9 cellular contexts compared by ENCODE assay signal in genomic region chr14:103091883-103092222, GRCh38. TPM values are rescaled to one million over a fixed set of nuclear protein-coding genes. Genes with fewer than 3 reads are reported as not detected.
DNase-seq lines count a peak whose midpoint lies in the region; ATAC-seq and TF ChIP-seq lines count a peak whose summit lies in the region.
"Had no signal": no experiment of that assay in that cellular context is flagged by ENCODE, and none has a peak within 500 bp of the region (broad histone marks: within the 10 kb centered on the region; RNA-seq: fewer than 3 reads in every experiment).

No MANE protein-coding gene starts in this region.

- peak overlapping the region; percentile 15 for H3K4me3 Mint-ChIP-seq in activated naive CD4-positive, alpha-beta T cell treated with anti-CD3 and anti-CD28 coated beads, Interleukin-2, amount 10 ng/mL, durations not matched to agents 7 days and 5 days
- peak overlapping the region; percentile 48 for H3K4me3 Mint-ChIP-seq in activated B cell treated with CpG ODN at 0.5 μM for 24 hours

- CTCF ChIA-PET in activated naive CD4-positive, alpha-beta T cell treated with anti-CD3 and anti-CD28 coated beads, Interleukin-2, amount 10 ng/mL, durations not matched to agents 7 days and 5 days (lab: Charles Lee): interaction anchor here (1.0 kb wide), 1 partner anchor 397 kb away, joined by 3 read pairs; no protein-coding TSS in a partner anchor
- CTCF ChIA-PET in activated B cell treated with CpG ODN at 0.5 μM for 24 hours (lab: Charles Lee): interaction anchor here (1.0 to 1.2 kb wide), 4 partner anchors 9 to 398 kb away, joined by 3 to 4 read pairs (median 3); no protein-coding TSS in a partner anchor

- H3K27me3 ChIP-seq in left lung (peaks cover 0 to 26% of the 10 kb centered on the region in 2 donors), thoracic aorta (replicated peaks; ENCODE audit: insufficient read depth) (no peaks in the 10 kb centered on the region)

- H3K36me3 Mint-ChIP-seq in activated naive CD4-positive, alpha-beta T cell treated with anti-CD3 and anti-CD28 coated beads, Interleukin-2, amount 10 ng/mL, durations not matched to agents 7 days and 5 days: no peaks in the 10 kb centered on the region
- H3K36me3 Mint-ChIP-seq in activated B cell treated with CpG ODN at 0.5 μM for 24 hours (ENCODE audit: low read depth): no peaks in the 10 kb centered on the region

- no peak for TF ChIP-seq CTCF in activated B cell treated with CpG ODN at 0.5 μM for 24 hours (IDR thresholded peaks at IDR 0.05)
- TF ChIP-seq CTCF in left lung (IDR thresholded peaks at IDR 0.05): no peak
- TF ChIP-seq CTCF in thoracic aorta (IDR thresholded peaks at IDR 0.05): no peak

- no peak for ATAC-seq in activated B cell treated with CpG ODN at 0.5 μM for 24 hours (ENCODE audit: low read depth)
- no peak for ATAC-seq in left lung
- ATAC-seq in thoracic aorta (ENCODE audit: insufficient number of reproducible peaks, low FRiP score, low read depth): no peak
- ATAC-seq in HG02798 (IDR thresholded peaks at IDR 0.05; ENCODE audit: poor library complexity, unreplicated experiment): no peak

- POLR2A ChIA-PET in activated B cell treated with CpG ODN at 0.5 μM for 24 hours (lab: Charles Lee): no interaction called here

- intact Hi-C loops in activated B cell treated with CpG ODN at 0.5 μM for 24 hours (cut with micrococcal nuclease): loop anchor here (1.0 to 2.0 kb wide), 3 partner anchors 14 to 398 kb away; no protein-coding TSS in a partner anchor
- intact Hi-C loops in left lung (cut with DNase I): no loop called here

- H3K4me3 ChIP-seq in left lung (peak overlapping the region; percentile 34 to 51), thoracic aorta (peak overlapping the region; percentile 77)

- no peaks in the 10 kb centered on the region for H3K9me3 Mint-ChIP-seq in activated naive CD4-positive, alpha-beta T cell treated with anti-CD3 and anti-CD28 coated beads, Interleukin-2, amount 10 ng/mL, durations not matched to agents 7 days and 5 days
- no peaks in the 10 kb centered on the region for H3K9me3 Mint-ChIP-seq in activated B cell treated with CpG ODN at 0.5 μM for 24 hours

- peaks cover 56% of the 10 kb centered on the region for H3K27me3 Mint-ChIP-seq in activated naive CD4-positive, alpha-beta T cell treated with anti-CD3 and anti-CD28 coated beads, Interleukin-2, amount 10 ng/mL, durations not matched to agents 7 days and 5 days
- H3K27me3 Mint-ChIP-seq in activated B cell treated with CpG ODN at 0.5 μM for 24 hours: peaks cover 2% of the 10 kb centered on the region

- H3K4me1 ChIP-seq in left lung (peaks cover 3 to 18% of the 10 kb centered on the region in 2 donors), thoracic aorta (ENCODE audit: control insufficient read depth in 1 of 2, low read depth in 2 of 2) (peaks cover 5 to 6% of the 10 kb centered on the region in 2 donors)

- no peaks in the 10 kb centered on the region for H3K9me3 ChIP-seq in left lung
- H3K9me3 ChIP-seq in thoracic aorta: no peaks in the 10 kb centered on the region

- H3K27ac ChIP-seq in left lung (no peak overlapping the region), thoracic aorta (no peak overlapping the region)

- peaks cover 3% of the 10 kb centered on the region for H3K4me1 Mint-ChIP-seq in activated naive CD4-positive, alpha-beta T cell treated with anti-CD3 and anti-CD28 coated beads, Interleukin-2, amount 10 ng/mL, durations not matched to agents 7 days and 5 days
- H3K4me1 Mint-ChIP-seq in activated B cell treated with CpG ODN at 0.5 μM for 24 hours: peaks cover 8% of the 10 kb centered on the region

- H3K36me3 ChIP-seq in left lung (no peaks in the 10 kb centered on the region), thoracic aorta (no peaks in the 10 kb centered on the region)

- DNase-seq in activated naive CD4-positive, alpha-beta T cell treated with anti-CD3 and anti-CD28 coated beads, Interleukin-2, amount 10 ng/mL, durations not matched to agents 7 days and 5 days: no peak
- DNase-seq in activated naive CD4-positive, alpha-beta T cell (lab: John Stamatoyannopoulos, UW): no peak
- DNase-seq in activated B cell treated with CpG ODN at 0.5 μM for 24 hours (no peak), left lung (no peak), thoracic aorta (ENCODE audit: low spot score) (no peak), NCI-H2196 treated with DMSO at 0.1 percent for 48 hours (lab: John Stamatoyannopoulos, UW; ENCODE audit: unreplicated experiment) (no peak), germinal center (ENCODE audit: low spot score) (no peak)

- no peak overlapping the region for H3K27ac Mint-ChIP-seq in activated naive CD4-positive, alpha-beta T cell treated with anti-CD3 and anti-CD28 coated beads, Interleukin-2, amount 10 ng/mL, durations not matched to agents 7 days and 5 days
- H3K27ac Mint-ChIP-seq in activated B cell treated with CpG ODN at 0.5 μM for 24 hours: no peak overlapping the region

RNA-seq across cellular contexts. Expression of gene EXOC3L4, which starts 2.7 kb away (rescaled TPM):
- total RNA-seq in activated B cell treated with CpG ODN at 0.5 μM for 24 hours (not detected in 2 replicates), left lung (1 to 10 TPM; 3.0 to 4.0 TPM), thoracic aorta (not detected)
- total RNA-seq: SK-MEL-5 had no signal

RNA-seq across cellular contexts. Expression of gene LBHD2, which starts 7.8 kb away (rescaled TPM):
- total RNA-seq in activated B cell treated with CpG ODN at 0.5 μM for 24 hours (not detected in 2 replicates), left lung (not detected), thoracic aorta (not detected)
- total RNA-seq: SK-MEL-5 had no signal

RNA-seq across cellular contexts. Expression of gene TNFAIP2, which starts 31.4 kb away (rescaled TPM):
- 4.1 and 5.2 TPM in 2 replicates for total RNA-seq in activated B cell treated with CpG ODN at 0.5 μM for 24 hours
- 100 to 1,000 TPM in 1 of 2 donors, 10 to 100 TPM in 1; 76.5 to 237 TPM for total RNA-seq in left lung
- total RNA-seq in thoracic aorta: 100 to 1,000 TPM; 135 to 228 TPM
- total RNA-seq: SK-MEL-5 had no signal

RNA-seq across cellular contexts. Expression of gene CDC42BPB, which starts 34.5 kb away (rescaled TPM):
- total RNA-seq in activated B cell treated with CpG ODN at 0.5 μM for 24 hours: 34.2 and 38.5 TPM in 2 replicates
- total RNA-seq in left lung: 10 to 100 TPM; 79.8 to 79.9 TPM
- 100 to 1,000 TPM; 121 to 133 TPM for total RNA-seq in thoracic aorta

Comparison
In these comparisons a context has a peak if more than half of its experiments do, and no peak if none do; other contexts are left out.
1. RNA of gene TNFAIP2, which starts 31.4 kb away (total RNA-seq): 76.5 to 237 TPM in left lung and 135 to 228 TPM in thoracic aorta; 4.1 to 5.2 TPM in activated B cell treated with CpG ODN at 0.5 μM for 24 hours; every median in the first group is over 10 times any median in the second.